Comparison of ENCODE assay signal across 8 cellular contexts in the genomic region with DNA sequence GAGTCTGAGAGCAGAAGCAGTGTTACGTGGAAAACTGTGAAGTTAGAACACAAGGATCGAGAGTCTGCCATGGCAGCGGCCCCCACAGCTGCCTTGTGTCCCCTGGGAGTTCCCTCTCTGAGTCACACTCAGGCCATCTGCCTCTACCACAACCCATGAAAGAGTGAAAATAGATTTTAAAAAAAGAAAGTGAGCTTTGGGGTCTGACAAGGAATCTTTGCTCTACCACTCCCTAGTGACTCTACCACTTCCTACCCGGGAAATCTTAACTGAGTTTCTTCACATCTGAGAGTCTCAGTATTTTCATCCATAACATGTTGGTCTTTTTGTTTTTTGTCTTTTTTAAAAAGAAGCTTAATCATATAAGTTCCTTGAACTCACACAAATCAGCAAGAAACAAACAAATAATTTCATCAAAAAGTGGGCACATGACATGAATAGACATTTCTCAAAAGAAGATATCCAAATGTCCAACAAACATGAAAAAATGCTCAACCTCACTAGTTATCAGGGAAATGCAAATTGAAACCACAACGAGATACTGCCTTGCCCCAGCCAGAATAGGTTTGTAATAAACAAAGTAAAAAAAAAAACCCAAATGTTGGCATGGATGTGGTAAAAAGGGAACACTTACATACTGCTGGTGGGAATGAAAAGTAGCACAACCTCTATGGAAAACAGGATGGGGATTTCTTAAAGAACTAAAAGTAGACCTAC. TPM values are rescaled to one million over a fixed set of nuclear protein-coding genes. Genes with fewer than 3 reads are reported as not detected.
DNase-seq lines count a peak whose midpoint lies in the region; ATAC-seq and TF ChIP-seq lines count a peak whose summit lies in the region.

No MANE protein-coding gene starts in this region.

- WGBS in thyroid gland, 2 donors, result 71 to 84% methylated on average over 5 of the region's 5 CpGs

- H3K27me3 ChIP-seq in BE2C (no peaks in the 10 kb centered on the region), thyroid gland (no peaks in the 10 kb centered on the region)

- H3K4me3 Mint-ChIP-seq in MCF 10A (ENCODE audit: unreplicated experiment), result no peak overlapping the region
- no peak overlapping the region for H3K4me3 Mint-ChIP-seq in stimulated activated effector memory CD8-positive, alpha-beta T cell treated with anti-CD3 and anti-CD28 coated beads, Interleukin-12 subunit alpha, Interleukin-12 subunit beta, amount 100 ng/mL, for 72 hours

- H3K4me3 ChIP-seq in BE2C (ENCODE audit: low read depth, low read length), result peak overlapping the region; percentile 28
- H3K4me3 ChIP-seq in thyroid gland (replicated peaks in 1 of 3), result no peak overlapping the region

- peak overlapping the region; percentile 73 for H3K27ac Mint-ChIP-seq in MCF 10A (ENCODE audit: low read depth, unreplicated experiment)
- H3K27ac Mint-ChIP-seq in stimulated activated effector memory CD8-positive, alpha-beta T cell treated with anti-CD3 and anti-CD28 coated beads, Interleukin-12 subunit alpha, Interleukin-12 subunit beta, amount 100 ng/mL, for 72 hours, result no peak overlapping the region

- no TSS peak for BruUV-seq in MCF 10A (replicated peaks; lab: Mats Ljungman, UMichigan)

- TF ChIP-seq POLR2A in thyroid gland (IDR thresholded peaks at IDR 0.05), result no peak

- POLR2A ChIA-PET in MCF 10A (lab: Yijun Ruan, JAX), result interaction anchor here (0.6 to 6.9 kb wide), 9 partner anchors 14 to 1677 kb away, joined by 3 to 136 read pairs (median 6); partner anchors contain the start of genes GEN1 and SMC6

- peaks cover 39% of the 10 kb centered on the region for H3K4me1 Mint-ChIP-seq in MCF 10A (ENCODE audit: insufficient read depth, unreplicated experiment)
- H3K4me1 Mint-ChIP-seq in stimulated activated effector memory CD8-positive, alpha-beta T cell treated with anti-CD3 and anti-CD28 coated beads, Interleukin-12 subunit alpha, Interleukin-12 subunit beta, amount 100 ng/mL, for 72 hours, result peaks cover 6% of the 10 kb centered on the region

- ATAC-seq in GM19395 (IDR thresholded peaks at IDR 0.05; ENCODE audit: unreplicated experiment) (peak; percentile 88), HG03342 (IDR thresholded peaks at IDR 0.05; ENCODE audit: unreplicated experiment) (peak; percentile 88)
- ATAC-seq in stimulated activated effector memory CD8-positive, alpha-beta T cell treated with anti-CD3 and anti-CD28 coated beads, Interleukin-12 subunit alpha, Interleukin-12 subunit beta, amount 100 ng/mL, for 72 hours, result peak; percentile 39

- H3K27me3 Mint-ChIP-seq in MCF 10A (ENCODE audit: insufficient read depth, unreplicated experiment), result no peaks in the 10 kb centered on the region

- no peak overlapping the region for H3K27ac ChIP-seq in thyroid gland

- CTCF ChIA-PET in MCF 10A (lab: Yijun Ruan, JAX), result interaction anchor here (0.6 to 3.0 kb wide), 7 partner anchors 16 to 1147 kb away, joined by 3 to 12 read pairs (median 4); partner anchors contain the start of genes GEN1 and SMC6

- TF ChIP-seq CTCF in BE2C (IDR thresholded peaks at IDR 0.05; ENCODE audit: low read depth, low read length) (no peak), MCF 10A (IDR thresholded peaks at IDR 0.05; ENCODE audit: unreplicated experiment) (no peak), thyroid gland (IDR thresholded peaks at IDR 0.05) (no peak)

- intact Hi-C loops in MCF 10A (cut with micrococcal nuclease), result no loop called here
- intact Hi-C loops in thyroid gland (cut with DNase I), result no loop called here

- H3K9me3 ChIP-seq in BE2C, result no peaks in the 10 kb centered on the region
- H3K9me3 ChIP-seq in thyroid gland, result no peaks in the 10 kb centered on the region

- peaks cover 9% of the 10 kb centered on the region for H3K4me1 ChIP-seq in BE2C
- no peaks in the 10 kb centered on the region for H3K4me1 ChIP-seq in thyroid gland

- no peaks in the 10 kb centered on the region for H3K36me3 ChIP-seq in BE2C
- H3K36me3 ChIP-seq in thyroid gland, result no peaks in the 10 kb centered on the region

- H3K36me3 Mint-ChIP-seq in MCF 10A (ENCODE audit: insufficient read depth, unreplicated experiment), result peaks cover 7% of the 10 kb centered on the region
- H3K36me3 Mint-ChIP-seq in stimulated activated effector memory CD8-positive, alpha-beta T cell treated with anti-CD3 and anti-CD28 coated beads, Interleukin-12 subunit alpha, Interleukin-12 subunit beta, amount 100 ng/mL, for 72 hours, result no peaks in the 10 kb centered on the region

- DNase-seq in BE2C (peak; percentile 86), MCF 10A (ENCODE audit: unreplicated experiment) (no peak), thyroid gland (no peak), OCI-M2 (lab: John Stamatoyannopoulos, UW; ENCODE audit: unreplicated experiment) (no peak), T-helper 1 cell (no peak)
- no peak for DNase-seq in stimulated activated effector memory CD8-positive, alpha-beta T cell treated with anti-CD3 and anti-CD28 coated beads, Interleukin-12 subunit alpha, Interleukin-12 subunit beta, amount 100 ng/mL, for 72 hours (ENCODE audit: low spot score in 2 of 2)

- H3K9me3 Mint-ChIP-seq in MCF 10A (ENCODE audit: unreplicated experiment), result no peaks in the 10 kb centered on the region
- no peaks in the 10 kb centered on the region for H3K9me3 Mint-ChIP-seq in stimulated activated effector memory CD8-positive, alpha-beta T cell treated with anti-CD3 and anti-CD28 coated beads, Interleukin-12 subunit alpha, Interleukin-12 subunit beta, amount 100 ng/mL, for 72 hours

RNA-seq across cellular contexts. Expression of gene MSGN1, which starts 2.4 kb away (rescaled TPM):
- not detected for polyA plus RNA-seq in BE2C (2012; ENCODE audit: insufficient read depth, insufficient read length, low read depth)
- total RNA-seq in MCF 10A (2022) (not detected in 2 replicates), thyroid gland (not detected)

RNA-seq across cellular contexts. Expression of gene GEN1, which starts 60.0 kb away (rescaled TPM):
- 6.5 TPM for polyA plus RNA-seq in BE2C (2012; ENCODE audit: insufficient read depth, insufficient read length, low read depth)
- total RNA-seq in MCF 10A (2022) (13.5 and 19.8 TPM in 2 replicates), thyroid gland (10 to 100 TPM in 2 of 4 donors, 1 to 10 TPM in 2; 4.4 to 15.9 (median 9.8) TPM)
